In genomic region chr16:88619859-88620655, GRCh38 we compare ENCODE assay signal across 10 cellular contexts. TPM values are rescaled to one million over a fixed set of nuclear protein-coding genes. Genes with fewer than 3 reads are reported as not detected.
DNase-seq lines count a peak whose midpoint lies in the region; ATAC-seq and FAIRE-seq lines count a peak whose summit lies in the region.
"Had no signal": no experiment of that assay in that cellular context is flagged by ENCODE, and none has a peak within 500 bp of the region (broad histone marks: within the 10 kb centered on the region; RNA-seq: fewer than 3 reads in every experiment).

No MANE protein-coding gene starts in this region.

- no peak overlapping the region for H2BK5ac ChIP-seq in mesenchymal stem cell (ENCODE audit: low read depth, low read length, poor library complexity, severe bottlenecking)

- no peaks in the 10 kb centered on the region for H3K9me3 Mint-ChIP-seq in activated T-helper 2 cell treated with anti-CD3 and anti-CD28 coated beads, Interferon-gamma antibody, Interleukin-2, Interleukin-4, amounts not matched to agents 10 μg/mL and 5 μg/mL and 100 μg/mL, durations not matched to agents 14 hours and 24 hours and 36 hours

- no peak overlapping the region for H3K9ac ChIP-seq in mesenchymal stem cell (ENCODE audit: low read length)

- ATAC-seq in GM21737 (IDR thresholded peaks at IDR 0.05; ENCODE audit: unreplicated experiment), result no peak
- ATAC-seq in GM21529 (IDR thresholded peaks at IDR 0.05; ENCODE audit: unreplicated experiment), result no peak

- H4K91ac ChIP-seq in mesenchymal stem cell (ENCODE audit: low read length), result no peak overlapping the region

- H3K4me1 Mint-ChIP-seq in activated T-helper 2 cell treated with anti-CD3 and anti-CD28 coated beads, Interferon-gamma antibody, Interleukin-2, Interleukin-4, amounts not matched to agents 10 μg/mL and 5 μg/mL and 100 μg/mL, durations not matched to agents 14 hours and 24 hours and 36 hours (ENCODE audit: low read depth), result peaks cover 10% of the 10 kb centered on the region

- no peak for FAIRE-seq in GM19239 (lab: Jason Lieb, UNC)

- H4K8ac ChIP-seq in mesenchymal stem cell (ENCODE audit: low read length), result no peak overlapping the region

- no peak overlapping the region for H3K14ac ChIP-seq in mesenchymal stem cell (ENCODE audit: low read length in 2 of 2)

- intact Hi-C loops in activated T-helper 2 cell treated with anti-CD3 and anti-CD28 coated beads, Interferon-gamma antibody, Interleukin-2, Interleukin-4, amounts not matched to agents 10 μg/mL and 5 μg/mL and 100 μg/mL, durations not matched to agents 14 hours and 24 hours and 36 hours (cut with micrococcal nuclease), result no loop called here

- peak; percentile 34 for DNase-seq in stimulated activated CD4-positive, alpha-beta T cell treated with anti-CD3 and anti-CD28 coated beads, Interleukin-15, amount 100 ng/mL, for 24 hours
- no peak for DNase-seq in stimulated activated CD4-positive, alpha-beta T cell treated with anti-CD3 and anti-CD28 coated beads, Interleukin-2, amount 100 ng/mL, for 48 hours
- peak; percentile 31 for DNase-seq in activated T-helper 2 cell treated with anti-CD3 and anti-CD28 coated beads, Interferon-gamma antibody, Interleukin-2, Interleukin-4, amounts not matched to agents 10 μg/mL and 5 μg/mL and 100 μg/mL, durations not matched to agents 14 hours and 24 hours and 36 hours (ENCODE audit: low spot score)
- DNase-seq in mesenchymal stem cell (peak; percentile 97), GM19239 (ENCODE audit: insufficient read length, low spot score) (no peak), anterior cingulate cortex (lab: John Stamatoyannopoulos, UW) (no peak)
- DNase-seq: NCI-H446 treated with DMSO at 0.1 percent for 48 hours, thyroid gland had no signal

- no peak overlapping the region for H2AK5ac ChIP-seq in mesenchymal stem cell (ENCODE audit: low read length, severe bottlenecking)

- no peak overlapping the region for H3K4me3 Mint-ChIP-seq in activated T-helper 2 cell treated with anti-CD3 and anti-CD28 coated beads, Interferon-gamma antibody, Interleukin-2, Interleukin-4, amounts not matched to agents 10 μg/mL and 5 μg/mL and 100 μg/mL, durations not matched to agents 14 hours and 24 hours and 36 hours (ENCODE audit: low read depth)

- H3K4me2 ChIP-seq in mesenchymal stem cell (ENCODE audit: low read length, poor library complexity, severe bottlenecking), result no peak overlapping the region

- H3K23ac ChIP-seq in mesenchymal stem cell (ENCODE audit: low read length in 2 of 2), result no peak overlapping the region

- H3K27ac ChIP-seq in mesenchymal stem cell (ENCODE audit: low read length, poor library complexity, severe bottlenecking), result no peak overlapping the region
- H3K27ac ChIP-seq: thyroid gland had no signal

- peaks cover 53% of the 10 kb centered on the region for H3K79me1 ChIP-seq in mesenchymal stem cell (replicated peaks; ENCODE audit: low read length, poor library complexity, severe bottlenecking)

- H2BK15ac ChIP-seq in mesenchymal stem cell (ENCODE audit: low read depth, poor library complexity, severe bottlenecking), result no peak overlapping the region

- no peak overlapping the region for H2BK120ac ChIP-seq in mesenchymal stem cell (ENCODE audit: low read depth, low read length)

- peaks cover 15% of the 10 kb centered on the region for H3K4me1 ChIP-seq in mesenchymal stem cell (ENCODE audit: control insufficient read depth, insufficient read depth, low read depth, low read length)

- H3K27me3 ChIP-seq in mesenchymal stem cell (ENCODE audit: control insufficient read depth in 1 of 2, insufficient read depth in 1 of 2, low read length in 2 of 2), result no peaks in the 10 kb centered on the region
- H3K27me3 ChIP-seq: thyroid gland had no signal

- peak overlapping the region in 1 of 2 experiments; percentile 23 for H2BK12ac ChIP-seq in mesenchymal stem cell (ENCODE audit: low read length in 2 of 2)

- H3K4me3 ChIP-seq in mesenchymal stem cell (ENCODE audit: insufficient read depth in 1 of 2, low read depth in 1 of 2, low read length in 2 of 2), result no peak overlapping the region
- H3K4me3 ChIP-seq: thyroid gland had no signal

- WGBS in mesenchymal stem cell, result 42% methylated on average over 11 of the region's 11 CpGs

- H3K27me3 Mint-ChIP-seq in activated T-helper 2 cell treated with anti-CD3 and anti-CD28 coated beads, Interferon-gamma antibody, Interleukin-2, Interleukin-4, amounts not matched to agents 10 μg/mL and 5 μg/mL and 100 μg/mL, durations not matched to agents 14 hours and 24 hours and 36 hours (ENCODE audit: low read depth), result no peaks in the 10 kb centered on the region

- no peaks in the 10 kb centered on the region for H3K9me3 ChIP-seq in mesenchymal stem cell (ENCODE audit: control insufficient read depth, low read length)
- H3K9me3 ChIP-seq: thyroid gland had no signal

- no peak overlapping the region for H2AFZ ChIP-seq in mesenchymal stem cell (ENCODE audit: low read depth, low read length)

- H3K36me3 Mint-ChIP-seq in activated T-helper 2 cell treated with anti-CD3 and anti-CD28 coated beads, Interferon-gamma antibody, Interleukin-2, Interleukin-4, amounts not matched to agents 10 μg/mL and 5 μg/mL and 100 μg/mL, durations not matched to agents 14 hours and 24 hours and 36 hours (ENCODE audit: low read depth), result peaks cover 54% of the 10 kb centered on the region

- peak overlapping the region in 1 of 2 experiments; percentile 29 for H3K4ac ChIP-seq in mesenchymal stem cell (ENCODE audit: low read depth in 1 of 2, low read length in 2 of 2)

- H3K36me3 ChIP-seq in mesenchymal stem cell (ENCODE audit: control insufficient read depth in 1 of 2, insufficient read depth in 2 of 2, low read depth in 1 of 2, low read length in 2 of 2), result peaks cover 53 to 85% of the 10 kb centered on the region in 2 experiments

- H3K27ac Mint-ChIP-seq in activated T-helper 2 cell treated with anti-CD3 and anti-CD28 coated beads, Interferon-gamma antibody, Interleukin-2, Interleukin-4, amounts not matched to agents 10 μg/mL and 5 μg/mL and 100 μg/mL, durations not matched to agents 14 hours and 24 hours and 36 hours, result peak overlapping the region; percentile 52

- peak overlapping the region in 1 of 2 experiments; percentile 25 for H3K18ac ChIP-seq in mesenchymal stem cell (ENCODE audit: low read depth in 1 of 2, low read length in 2 of 2)

RNA-seq across cellular contexts. Expression of gene IL17C, which starts 18.3 kb away (rescaled TPM):
- not detected in 2 replicates for total RNA-seq in activated T-helper 2 cell treated with anti-CD3 and anti-CD28 coated beads, Interferon-gamma antibody, Interleukin-2, Interleukin-4, amounts not matched to agents 10 μg/mL and 5 μg/mL and 100 μg/mL, durations not matched to agents 14 hours and 24 hours and 36 hours
- polyA plus RNA-seq in mesenchymal stem cell (2013, experiment 1 of 2), result 0.12 TPM
- 0.11 TPM for polyA plus RNA-seq in mesenchymal stem cell (2013, experiment 2 of 2)
- total RNA-seq: thyroid gland had no signal

RNA-seq across cellular contexts. Expression of gene CYBA, which starts 30.8 kb away (rescaled TPM):
- total RNA-seq in activated T-helper 2 cell treated with anti-CD3 and anti-CD28 coated beads, Interferon-gamma antibody, Interleukin-2, Interleukin-4, amounts not matched to agents 10 μg/mL and 5 μg/mL and 100 μg/mL, durations not matched to agents 14 hours and 24 hours and 36 hours, result 233 and 242 TPM in 2 replicates
- 319 TPM for polyA plus RNA-seq in mesenchymal stem cell (2013, experiment 1 of 2)
- polyA plus RNA-seq in mesenchymal stem cell (2013, experiment 2 of 2), result 325 TPM

RNA-seq across cellular contexts. Expression of gene MVD, which starts 42.8 kb away (rescaled TPM):
- total RNA-seq in activated T-helper 2 cell treated with anti-CD3 and anti-CD28 coated beads, Interferon-gamma antibody, Interleukin-2, Interleukin-4, amounts not matched to agents 10 μg/mL and 5 μg/mL and 100 μg/mL, durations not matched to agents 14 hours and 24 hours and 36 hours, result 132 and 137 TPM in 2 replicates
- 120 TPM for polyA plus RNA-seq in mesenchymal stem cell (2013, experiment 1 of 2)
- polyA plus RNA-seq in mesenchymal stem cell (2013, experiment 2 of 2), result 109 TPM

RNA-seq across cellular contexts. Expression of gene ZC3H18, which starts 49.9 kb away (rescaled TPM):
- 93.9 and 101 TPM in 2 replicates for total RNA-seq in activated T-helper 2 cell treated with anti-CD3 and anti-CD28 coated beads, Interferon-gamma antibody, Interleukin-2, Interleukin-4, amounts not matched to agents 10 μg/mL and 5 μg/mL and 100 μg/mL, durations not matched to agents 14 hours and 24 hours and 36 hours
- polyA plus RNA-seq in mesenchymal stem cell (2013, experiment 1 of 2), result 20.8 TPM
- 19.8 TPM for polyA plus RNA-seq in mesenchymal stem cell (2013, experiment 2 of 2)

Comparison
In these comparisons a context has a peak if more than half of its experiments do, and no peak if none do; other contexts are left out.
1. DNase-seq: peak in stimulated activated CD4-positive, alpha-beta T cell treated with anti-CD3 and anti-CD28 coated beads, Interleukin-15, amount 100 ng/mL, for 24 hours (single experiment), activated T-helper 2 cell treated with anti-CD3 and anti-CD28 coated beads, Interferon-gamma antibody, Interleukin-2, Interleukin-4, amounts not matched to agents 10 μg/mL and 5 μg/mL and 100 μg/mL, durations not matched to agents 14 hours and 24 hours and 36 hours (single experiment) and mesenchymal stem cell (single experiment); none in stimulated activated CD4-positive, alpha-beta T cell treated with anti-CD3 and anti-CD28 coated beads, Interleukin-2, amount 100 ng/mL, for 48 hours (0 of 2), GM19239 (single experiment) and anterior cingulate cortex (0 of 58).